ENCODE assay signal across 26 cellular contexts in the genomic region with DNA sequence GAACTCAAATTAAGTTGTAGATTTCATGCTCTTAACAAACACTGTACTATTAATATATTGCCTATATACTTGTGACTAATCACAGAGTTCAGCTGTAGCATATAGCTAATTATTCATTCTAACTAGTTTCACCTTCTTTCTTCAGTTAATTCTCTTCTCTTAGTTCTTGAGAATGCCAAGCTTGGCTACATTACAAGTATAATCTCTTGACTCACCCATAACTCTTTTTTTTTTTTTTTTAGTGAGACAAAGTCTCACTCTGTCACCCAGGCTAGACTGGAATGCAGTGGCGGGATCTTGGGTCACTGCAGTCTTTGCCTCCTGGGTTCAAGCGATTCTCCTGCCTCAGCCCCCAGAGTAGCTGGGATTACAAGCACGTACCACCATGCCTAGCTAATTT. TPM values are rescaled to one million over a fixed set of nuclear protein-coding genes. Genes with fewer than 3 reads are reported as not detected.
"Had no signal": no experiment of that assay in that cellular context is flagged by ENCODE, and none has a peak within 500 bp of the region (broad histone marks: within the 10 kb centered on the region; RNA-seq: fewer than 3 reads in every experiment).

No MANE protein-coding gene starts in this region.

- H2AFZ ChIP-seq: parathyroid adenoma had no signal

- H3K9me3 ChIP-seq: body of pancreas, psoas muscle, upper lobe of left lung, vagina had no signal

- FAIRE-seq: keratinocyte had no signal

- H3K27ac Mint-ChIP-seq: activated CD4-positive, alpha-beta memory T cell treated with anti-CD3 and anti-CD28 coated beads for 36 hours; activated CD4-positive, alpha-beta T cell treated with anti-CD3 and anti-CD28 coated beads, Interleukin-2, amount 10 ng/mL, durations not matched to agents 24 days and 14 days; activated T-cell treated with anti-CD3 and anti-CD28 coated beads, Interleukin-2, amount 50 U/mL, for 24 hours; endodermal cell had no signal

- H3K36me3 ChIP-seq: upper lobe of left lung, vagina had no signal

- H3K4me3 ChIP-seq: body of pancreas, psoas muscle, upper lobe of left lung, vagina had no signal

- ATAC-seq: body of pancreas; esophagus mucosa; left colon; naive thymus-derived CD8-positive, alpha-beta T cell; psoas muscle; right cardiac atrium had no signal

- H3K79me2 ChIP-seq: parathyroid adenoma had no signal

- H3K4me1 ChIP-seq: parathyroid adenoma, vagina had no signal

- H3K9me3 Mint-ChIP-seq: activated CD4-positive, alpha-beta memory T cell treated with anti-CD3 and anti-CD28 coated beads for 36 hours; activated CD4-positive, alpha-beta T cell treated with anti-CD3 and anti-CD28 coated beads, Interleukin-2, amount 10 ng/mL, durations not matched to agents 24 days and 14 days; activated T-cell treated with anti-CD3 and anti-CD28 coated beads, Interleukin-2, amount 50 U/mL, for 24 hours; endodermal cell; naive thymus-derived CD8-positive, alpha-beta T cell; neural crest cell; stimulated activated naive CD8-positive, alpha-beta T cell treated with anti-CD3 and anti-CD28 coated beads, Interleukin-15, Interleukin-2, amounts not matched to agents 100 ng/mL and 50 ng/mL, for 24 hours had no signal

- H3K4me3 Mint-ChIP-seq: activated CD4-positive, alpha-beta memory T cell treated with anti-CD3 and anti-CD28 coated beads for 36 hours; activated CD4-positive, alpha-beta T cell treated with anti-CD3 and anti-CD28 coated beads, Interleukin-2, amount 10 ng/mL, durations not matched to agents 24 days and 14 days; activated T-cell treated with anti-CD3 and anti-CD28 coated beads, Interleukin-2, amount 50 U/mL, for 24 hours; endodermal cell; naive thymus-derived CD8-positive, alpha-beta T cell; neural crest cell; stimulated activated naive CD8-positive, alpha-beta T cell treated with anti-CD3 and anti-CD28 coated beads, Interleukin-15, Interleukin-2, amounts not matched to agents 100 ng/mL and 50 ng/mL, for 24 hours had no signal

- H3K27me3 Mint-ChIP-seq: activated CD4-positive, alpha-beta memory T cell treated with anti-CD3 and anti-CD28 coated beads for 36 hours; activated CD4-positive, alpha-beta T cell treated with anti-CD3 and anti-CD28 coated beads, Interleukin-2, amount 10 ng/mL, durations not matched to agents 24 days and 14 days; activated T-cell treated with anti-CD3 and anti-CD28 coated beads, Interleukin-2, amount 50 U/mL, for 24 hours; naive thymus-derived CD8-positive, alpha-beta T cell; stimulated activated naive CD8-positive, alpha-beta T cell treated with anti-CD3 and anti-CD28 coated beads, Interleukin-15, Interleukin-2, amounts not matched to agents 100 ng/mL and 50 ng/mL, for 24 hours had no signal

- H3K9ac ChIP-seq: parathyroid adenoma had no signal

- DNase-seq: activated CD4-positive, alpha-beta memory T cell treated with anti-CD3 and anti-CD28 coated beads for 36 hours; activated CD4-positive, alpha-beta T cell treated with anti-CD3 and anti-CD28 coated beads, Interleukin-2, amount 10 ng/mL, durations not matched to agents 24 days and 14 days; activated CD4-positive, CD25-positive, alpha-beta regulatory T cell treated with anti-CD3 and anti-CD28 coated beads, Interleukin-2, amount 50 U/mL, for 72 hours; activated CD8-positive, alpha-beta memory T cell treated with anti-CD3 and anti-CD28 coated beads, Interleukin-2, amount 50 U/mL, for 48 hours; activated gamma-delta T cell treated with Interleukin-2 at 50 U/mL for 16 hours; activated naive CD4-positive, alpha-beta T cell treated with anti-CD3 and anti-CD28 coated beads, Interleukin-2, amount 50 U/mL, for 16 hours; activated T-cell treated with anti-CD3 and anti-CD28 coated beads, Interleukin-2, amount 50 U/mL, for 24 hours; body of pancreas; endodermal cell; foreskin melanocyte; left colon; naive thymus-derived CD8-positive, alpha-beta T cell; nucleus accumbens; psoas muscle; right cardiac atrium; stimulated activated CD4-positive, alpha-beta T cell treated with anti-CD3 and anti-CD28 coated beads, Interleukin-12 subunit alpha, Interleukin-12 subunit beta, amount 100 ng/mL, for 4 hours; stimulated activated CD4-positive, alpha-beta T cell treated with anti-CD3 and anti-CD28 coated beads, Interleukin-4, amount 100 ng/mL, for 1 hour; T-helper 9 cell; upper lobe of left lung had no signal

- H3K27me3 ChIP-seq: body of pancreas, upper lobe of left lung, vagina had no signal

- H3K27ac ChIP-seq: body of pancreas, parathyroid adenoma, psoas muscle, upper lobe of left lung, vagina had no signal

RNA-seq across cellular contexts. Expression of a gene that starts 35.2 kb away (rescaled TPM):
- total RNA-seq: cardiac septum, endodermal cell, neural crest cell, vagina had no signal
